ENCODE assay signal across 23 cellular contexts in the genomic region with DNA sequence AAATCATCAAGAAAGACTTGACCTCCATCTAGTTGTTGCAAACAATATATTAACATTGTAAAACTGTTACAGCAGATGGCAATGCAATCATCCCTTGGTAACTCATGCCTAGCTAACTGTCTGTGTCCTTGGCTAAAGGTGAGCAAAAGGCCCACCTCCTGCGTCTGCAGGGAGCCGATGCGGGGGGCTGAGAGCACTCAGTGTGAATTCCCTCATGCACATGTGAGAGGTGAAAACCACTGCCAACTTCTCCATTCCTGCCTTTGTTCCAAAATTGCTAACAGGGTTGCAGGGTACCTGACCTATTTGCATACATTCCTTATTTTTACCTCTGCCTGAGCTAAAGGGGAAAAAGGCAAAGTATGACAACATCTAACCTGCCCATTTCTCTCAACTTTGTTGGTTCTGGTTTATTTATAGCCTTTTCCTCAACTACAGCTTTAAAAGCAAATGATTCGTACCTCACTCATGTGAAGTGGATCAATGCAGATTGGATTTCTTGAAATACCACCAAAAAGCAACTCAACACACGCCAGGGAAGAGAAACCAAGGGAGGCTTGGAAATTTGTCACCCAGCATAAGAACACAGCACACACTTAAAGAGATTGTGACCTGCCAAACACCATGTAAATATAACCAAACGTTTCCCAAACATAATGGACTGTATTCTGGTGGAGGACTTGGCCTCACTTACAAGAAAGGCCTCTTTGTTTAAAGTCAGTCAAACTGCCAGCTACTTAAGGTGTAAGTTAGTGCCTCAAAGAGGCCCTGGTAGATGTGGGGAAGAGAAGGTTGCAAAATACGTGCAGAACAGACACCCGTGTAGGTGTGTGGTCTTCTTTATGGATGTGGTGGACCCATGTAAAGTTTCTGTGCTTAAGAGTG.
DNase-seq lines count a peak whose midpoint lies in the region; ATAC-seq, FAIRE-seq and TF ChIP-seq lines count a peak whose summit lies in the region.
"Had no signal": no experiment of that assay in that cellular context is flagged by ENCODE, and none has a peak within 500 bp of the region (broad histone marks: within the 10 kb centered on the region; RNA-seq: fewer than 3 reads in every experiment).

No MANE protein-coding gene starts in this region.

- no peaks in the 10 kb centered on the region for H3K36me3 ChIP-seq in astrocyte (ENCODE audit: insufficient read depth, low read length)
- H3K36me3 ChIP-seq in smooth muscle cell (ENCODE audit: low read depth): peaks cover 9% of the 10 kb centered on the region
- H3K36me3 ChIP-seq in PC-9 (ENCODE audit: low read depth): no peaks in the 10 kb centered on the region
- H3K36me3 ChIP-seq: gastrocnemius medialis, prostate gland had no signal

- H3K9me3 ChIP-seq in H9 (ENCODE audit: control insufficient read depth, low read depth, low read length) (no peaks in the 10 kb centered on the region), astrocyte (ENCODE audit: insufficient read depth, low read depth, low read length) (no peaks in the 10 kb centered on the region), smooth muscle cell (replicated peaks; ENCODE audit: low read depth) (no peaks in the 10 kb centered on the region), PC-9 (ENCODE audit: insufficient read depth, low read depth) (no peaks in the 10 kb centered on the region)
- H3K9me3 ChIP-seq: Caco-2, gastrocnemius medialis, prostate gland, tibial nerve had no signal

- TF ChIP-seq CTCF in H9 (conservative IDR thresholded peaks at IDR 0.05) (no peak), astrocyte (IDR thresholded peaks at IDR 0.05; ENCODE audit: insufficient read depth, low read depth, low read length) (no peak), smooth muscle cell (IDR thresholded peaks at IDR 0.05; ENCODE audit: borderline replicate concordance, insufficient read depth, poor library complexity, severe bottlenecking) (no peak), PC-9 (conservative IDR thresholded peaks at IDR 0.05) (no peak)

- H3K23me2 ChIP-seq in H9 (ENCODE audit: insufficient read length, low read depth, low read length, poor library complexity, severe bottlenecking): no peaks in the 10 kb centered on the region

- no peaks in the 10 kb centered on the region for H4K20me1 ChIP-seq in H9 (ENCODE audit: control insufficient read depth, insufficient read depth, insufficient read length)
- H4K20me1 ChIP-seq in astrocyte (ENCODE audit: insufficient read depth, low read length): no peaks in the 10 kb centered on the region
- no peaks in the 10 kb centered on the region for H4K20me1 ChIP-seq in smooth muscle cell (ENCODE audit: low read depth)
- no peaks in the 10 kb centered on the region for H4K20me1 ChIP-seq in PC-9 (ENCODE audit: insufficient read depth)

- H2BK20ac ChIP-seq in H9 (ENCODE audit: low read depth, low read length, poor library complexity, severe bottlenecking): no peak overlapping the region

- H3K4me3 Mint-ChIP-seq in H9: no peak overlapping the region
- no peak overlapping the region for H3K4me3 Mint-ChIP-seq in astrocyte (ENCODE audit: unreplicated experiment)
- H3K4me3 Mint-ChIP-seq: nephron progenitor cell; stimulated activated naive CD8-positive, alpha-beta T cell treated with anti-CD3 and anti-CD28 coated beads, Interleukin-15, Interleukin-2, amounts not matched to agents 100 ng/mL and 50 ng/mL, for 24 hours had no signal

- H3K56ac ChIP-seq in H9 (ENCODE audit: insufficient read length, low read depth, low read length): no peak overlapping the region

- H3K27me3 ChIP-seq in H9 (ENCODE audit: insufficient read depth, low read length) (no peaks in the 10 kb centered on the region), astrocyte (ENCODE audit: insufficient read depth, low read length) (no peaks in the 10 kb centered on the region), smooth muscle cell (ENCODE audit: low read depth) (no peaks in the 10 kb centered on the region), PC-9 (ENCODE audit: insufficient read depth, low read depth) (no peaks in the 10 kb centered on the region)
- H3K27me3 ChIP-seq: gastrocnemius medialis, tibial nerve had no signal

- H3K9me3 Mint-ChIP-seq in H9 (no peaks in the 10 kb centered on the region), astrocyte (ENCODE audit: unreplicated experiment) (peaks cover 12% of the 10 kb centered on the region)

- DNase-seq in H9: no peak
- DNase-seq in astrocyte (ENCODE audit: low read depth): peak; percentile 44
- peak; percentile 35 for DNase-seq in left kidney (ENCODE audit: low read depth, low spot score)
- no peak for DNase-seq in smooth muscle cell (lab: John Stamatoyannopoulos, UW; ENCODE audit: unreplicated experiment)
- DNase-seq in stimulated activated naive CD8-positive, alpha-beta T cell treated with anti-CD3 and anti-CD28 coated beads, Interleukin-15, Interleukin-2, amounts not matched to agents 100 U/mL and 50 U/mL, for 24 hours: no peak
- no peak for DNase-seq in NCI-H774 (lab: John Stamatoyannopoulos, UW)
- no peak for DNase-seq in PC-9
- DNase-seq: activated CD4-positive, alpha-beta T cell treated with anti-CD3 and anti-CD28 coated beads, Interleukin-2, amount 50 U/mL, for 4 hours; activated gamma-delta T cell; Caco-2; caudate nucleus; gastrocnemius medialis; KBM-7; midbrain; NCI-H1694; nephron progenitor cell; SIG-M5; small intestine; stimulated activated CD4-positive, alpha-beta T cell treated with anti-CD3 and anti-CD28 coated beads, Interleukin-2, amount 100 ng/mL, for 48 hours; T-helper 2 cell had no signal

- no peak overlapping the region for H2AK5ac ChIP-seq in H9 (ENCODE audit: insufficient read length, low read length)

- intact Hi-C loops in PC-9 (cut with micrococcal nuclease; ENCODE audit: unreplicated experiment): no loop called here

- H2BK120ac ChIP-seq in H9 (ENCODE audit: low read depth, low read length, poor library complexity, severe bottlenecking): no peak overlapping the region

- no peak overlapping the region for H2BK5ac ChIP-seq in H9 (ENCODE audit: insufficient read length, low read length)

- no peak overlapping the region for H3K4me3 ChIP-seq in astrocyte (ENCODE audit: insufficient read depth, low read depth, low read length)
- H3K4me3 ChIP-seq in smooth muscle cell: no peak overlapping the region
- no peak overlapping the region for H3K4me3 ChIP-seq in PC-9
- H3K4me3 ChIP-seq: gastrocnemius medialis, prostate gland, tibial nerve had no signal

- H2AFZ ChIP-seq in H9 (ENCODE audit: low read length): no peak overlapping the region
- H2AFZ ChIP-seq in astrocyte (ENCODE audit: low read depth, low read length): peak overlapping the region; percentile 25
- no peak overlapping the region for H2AFZ ChIP-seq in smooth muscle cell (ENCODE audit: low read depth)
- H2AFZ ChIP-seq in PC-9: no peak overlapping the region

- no peak overlapping the region for H4K91ac ChIP-seq in H9 (ENCODE audit: insufficient read length, low read depth, low read length)

- no peak overlapping the region for H2BK12ac ChIP-seq in H9 (ENCODE audit: insufficient read length, low read depth, low read length)

- BruUV-seq in PC-9 (replicated peaks; lab: Mats Ljungman, UMichigan): no TSS peak

- no peaks in the 10 kb centered on the region for H3K79me1 ChIP-seq in H9 (ENCODE audit: insufficient read depth, low read depth, low read length, poor library complexity, severe bottlenecking)

- H3K23ac ChIP-seq in H9 (ENCODE audit: insufficient read length, low read depth, low read length): no peak overlapping the region

- H3K18ac ChIP-seq in H9 (ENCODE audit: insufficient read length, low read depth, low read length): no peak overlapping the region

- FAIRE-seq in astrocyte (lab: Jason Lieb, UNC): no peak
- FAIRE-seq: small intestine had no signal

- no peak overlapping the region for H4K8ac ChIP-seq in H9 (replicated peaks; ENCODE audit: insufficient read length, low read depth, low read length)

- H3K36me3 Mint-ChIP-seq in H9 (ENCODE audit: insufficient read depth in 1 of 3, low read depth in 3 of 3) (peaks cover 0 to 2% (median 0%) of the 10 kb centered on the region in 3 experiments; a peak in 2 of 7 replicates), astrocyte (ENCODE audit: low read depth, unreplicated experiment) (peaks cover 27% of the 10 kb centered on the region)

- no peaks in the 10 kb centered on the region for H3K9me2 ChIP-seq in PC-9 (ENCODE audit: insufficient read depth)

- POLR2A ChIA-PET in PC-9 (lab: Charles Lee; ENCODE audit: unreplicated experiment): no interaction called here

- H3K27me3 Mint-ChIP-seq in H9 (ENCODE audit: low read depth): no peaks in the 10 kb centered on the region; the same call in 1 of the 2 replicates
- H3K27me3 Mint-ChIP-seq in astrocyte (ENCODE audit: low read depth, unreplicated experiment): no peaks in the 10 kb centered on the region
- H3K27me3 Mint-ChIP-seq: stimulated activated naive CD8-positive, alpha-beta T cell treated with anti-CD3 and anti-CD28 coated beads, Interleukin-15, Interleukin-2, amounts not matched to agents 100 ng/mL and 50 ng/mL, for 24 hours had no signal

- H3T11ph ChIP-seq in H9 (ENCODE audit: low read length): no peak overlapping the region

- no peak for ATAC-seq in stimulated activated naive CD8-positive, alpha-beta T cell treated with anti-CD3 and anti-CD28 coated beads, Interleukin-15, Interleukin-2, amounts not matched to agents 100 U/mL and 50 U/mL, for 24 hours
- ATAC-seq: gastrocnemius medialis had no signal

- no peak overlapping the region for H3K4ac ChIP-seq in H9 (ENCODE audit: low read depth, low read length)

- no peak overlapping the region for H3K27ac ChIP-seq in H9 (ENCODE audit: insufficient read length, low read depth, low read length)
- peak overlapping the region; percentile 93 for H3K27ac ChIP-seq in astrocyte (ENCODE audit: low read depth, low read length)
- H3K27ac ChIP-seq in smooth muscle cell (ENCODE audit: low read depth): peak overlapping the region; percentile 85
- H3K27ac ChIP-seq in PC-9: no peak overlapping the region
- H3K27ac ChIP-seq: gastrocnemius medialis, prostate gland, tibial nerve had no signal

- H4K5ac ChIP-seq in H9 (ENCODE audit: insufficient read length, low read depth, low read length): no peak overlapping the region

- CTCF ChIA-PET in PC-9 (lab: Charles Lee): no interaction called here

- H3F3A ChIP-seq in smooth muscle cell (ENCODE audit: low read depth): peaks cover 14% of the 10 kb centered on the region
- H3F3A ChIP-seq in PC-9 (ENCODE audit: insufficient read depth, low read depth): no peaks in the 10 kb centered on the region

- H3K14ac ChIP-seq in H9 (ENCODE audit: insufficient read depth, low read length): no peak overlapping the region; the same call in 1 of the 2 replicates

- H3K79me2 ChIP-seq in H9 (ENCODE audit: insufficient read depth, low read length) (no peaks in the 10 kb centered on the region), astrocyte (ENCODE audit: insufficient read depth, low read length) (no peaks in the 10 kb centered on the region), smooth muscle cell (ENCODE audit: low read depth) (no peaks in the 10 kb centered on the region), PC-9 (ENCODE audit: low read depth) (no peaks in the 10 kb centered on the region)

- H3K4me1 ChIP-seq in H9 (ENCODE audit: insufficient read depth, low read length) (no peaks in the 10 kb centered on the region; the same call in 1 of the 2 replicates), astrocyte (ENCODE audit: insufficient read depth, low read length) (peaks cover 52% of the 10 kb centered on the region), smooth muscle cell (ENCODE audit: low read depth) (peaks cover 16% of the 10 kb centered on the region), PC-9 (replicated peaks; ENCODE audit: insufficient read depth) (no peaks in the 10 kb centered on the region)
- H3K4me1 ChIP-seq: gastrocnemius medialis, prostate gland had no signal

- no CpG with 5 or more reads among the region's 8 CpGs for WGBS in H9 (ENCODE audit: extremely low coverage, insufficient read length, low lambda C conversion rate)
- WGBS in smooth muscle cell (ENCODE audit: low lambda C conversion rate): 68% methylated on average over 8 of the region's 8 CpGs

- H2BK15ac ChIP-seq in H9 (ENCODE audit: low read depth, low read length): no peak overlapping the region

- no peak overlapping the region for H3K9ac ChIP-seq in H9 (ENCODE audit: extremely low read depth, insufficient read length, low read length)
- H3K9ac ChIP-seq in astrocyte (ENCODE audit: low read length): peak overlapping the region; percentile 78
- H3K9ac ChIP-seq in smooth muscle cell (ENCODE audit: low read depth): peak overlapping the region; percentile 58

- H3K27ac Mint-ChIP-seq in H9 (peak overlapping the region in 2 of 3 experiments; percentile 50 to 56; a peak in 2 of 7 replicates), astrocyte (ENCODE audit: unreplicated experiment) (peak overlapping the region; percentile 98)
- H3K27ac Mint-ChIP-seq: nephron progenitor cell; stimulated activated naive CD8-positive, alpha-beta T cell treated with anti-CD3 and anti-CD28 coated beads, Interleukin-15, Interleukin-2, amounts not matched to agents 100 ng/mL and 50 ng/mL, for 24 hours had no signal

- H3K4me2 ChIP-seq in H9 (ENCODE audit: insufficient read depth, insufficient read length, low read length) (no peak overlapping the region), astrocyte (ENCODE audit: low read length) (peak overlapping the region; percentile 61), smooth muscle cell (peak overlapping the region; percentile 62), PC-9 (no peak overlapping the region)

- H3K4me1 Mint-ChIP-seq in H9: peaks cover 15 to 19% of the 10 kb centered on the region in 2 experiments
- peaks cover 52% of the 10 kb centered on the region for H3K4me1 Mint-ChIP-seq in astrocyte (ENCODE audit: low read depth, unreplicated experiment)

Comparison
In these comparisons a context has a peak if more than half of its experiments do, and no peak if none do; other contexts are left out.
1. DNase-seq: peak in astrocyte (single experiment) and left kidney (single experiment); none in H9 (single experiment), smooth muscle cell (single experiment), stimulated activated naive CD8-positive, alpha-beta T cell treated with anti-CD3 and anti-CD28 coated beads, Interleukin-15, Interleukin-2, amounts not matched to agents 100 U/mL and 50 U/mL, for 24 hours (single experiment), NCI-H774 (single experiment) and PC-9 (0 of 2).
2. H3K27ac ChIP-seq: peak in astrocyte (single experiment) and smooth muscle cell (single experiment); none in H9 (single experiment) and PC-9 (single experiment).
3. H3K4me2 ChIP-seq: peak in astrocyte (single experiment) and smooth muscle cell (single experiment); none in H9 (single experiment) and PC-9 (single experiment).